ENCODE assay signal across 8 cellular contexts in the genomic region with DNA sequence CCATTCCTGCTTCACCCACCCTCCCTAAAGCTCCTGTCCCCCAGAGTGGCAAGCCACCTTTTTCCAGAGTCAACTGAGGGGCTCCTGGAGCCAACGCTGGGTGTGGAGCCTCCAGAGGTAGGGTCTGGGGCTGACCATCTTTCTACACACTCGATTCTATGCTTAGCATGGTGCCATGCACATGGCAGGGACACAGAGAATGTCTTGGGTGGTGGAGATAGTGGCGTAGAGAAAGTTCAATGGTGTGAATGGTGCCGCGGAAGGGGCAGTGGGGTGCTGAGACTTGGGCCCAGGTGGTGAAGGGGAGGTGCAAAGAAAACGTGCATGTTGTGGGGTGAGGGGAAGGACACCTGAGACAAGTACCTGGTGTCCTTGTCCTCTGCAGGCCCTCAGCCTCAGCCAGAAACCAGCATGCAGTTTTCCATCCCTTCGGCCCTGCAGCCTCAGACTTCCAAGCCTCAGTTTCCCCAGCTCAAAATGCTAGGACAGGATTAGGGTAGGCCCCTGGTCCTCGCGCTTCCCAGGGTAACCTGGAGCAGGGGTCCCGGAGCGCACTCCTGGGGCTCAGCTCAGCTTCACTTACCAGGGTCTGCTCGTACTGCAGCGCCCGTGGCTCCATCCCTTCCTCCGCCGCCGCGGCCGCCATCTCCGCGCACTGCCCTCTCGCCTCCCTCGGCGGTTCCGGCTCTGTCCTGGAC. TPM values are rescaled to one million over a fixed set of nuclear protein-coding genes. Genes with fewer than 3 reads are reported as not detected.
DNase-seq lines count a peak whose midpoint lies in the region; ATAC-seq and TF ChIP-seq lines count a peak whose summit lies in the region.

No MANE protein-coding gene starts in this region.

- H3K27me3 ChIP-seq in AG04450 (ENCODE audit: control insufficient read depth, insufficient read depth, low read length) = no peaks in the 10 kb centered on the region
- H3K27me3 ChIP-seq in SU-DHL-6 (ENCODE audit: low read length) = no peaks in the 10 kb centered on the region
- no peaks in the 10 kb centered on the region for H3K27me3 ChIP-seq in skeletal muscle satellite cell (ENCODE audit: control insufficient read depth, insufficient read depth, low read length)

- H3K27ac ChIP-seq in AG04450 (ENCODE audit: low read depth, low read length) = peak overlapping the region; percentile 31
- H3K27ac ChIP-seq in SU-DHL-6 (ENCODE audit: low read depth, low read length) = no peak overlapping the region

- H3K4me1 ChIP-seq in skeletal muscle satellite cell (ENCODE audit: control insufficient read depth, insufficient read depth, low read length) = peaks cover 25% of the 10 kb centered on the region

- no peaks in the 10 kb centered on the region; the same call in 1 of the 2 replicates for H4K20me1 ChIP-seq in SU-DHL-6 (ENCODE audit: low read depth, low read length)

- H3K79me2 ChIP-seq in SU-DHL-6 (ENCODE audit: insufficient read depth, low read length) = peaks cover 20% of the 10 kb centered on the region

- no peaks in the 10 kb centered on the region for H3K9me2 ChIP-seq in SU-DHL-6 (replicated peaks; ENCODE audit: insufficient read depth, low read length)

- H3K4me3 ChIP-seq in AG04450 (ENCODE audit: low read depth, low read length) (peak overlapping the region; percentile 81), SU-DHL-6 (ENCODE audit: insufficient read depth, low read length, poor library complexity, severe bottlenecking) (peak overlapping the region; percentile 71), skeletal muscle satellite cell (ENCODE audit: low read length) (peak overlapping the region; percentile 73)

- TF ChIP-seq CTCF in AG04450 (IDR thresholded peaks at IDR 0.05; ENCODE audit: low read depth, low read length) (no peak), SU-DHL-6 (IDR thresholded peaks at IDR 0.05; ENCODE audit: insufficient read depth, low read length, poor library complexity, severe bottlenecking) (no peak)

- no peaks in the 10 kb centered on the region for H3K9me3 ChIP-seq in AG04450 (ENCODE audit: control insufficient read depth, insufficient read depth, low read length)
- H3K9me3 ChIP-seq in SU-DHL-6 (ENCODE audit: insufficient read depth, low read length) = no peaks in the 10 kb centered on the region
- H3K9me3 ChIP-seq in skeletal muscle satellite cell (replicated peaks; ENCODE audit: low read length) = no peaks in the 10 kb centered on the region

- H2AFZ ChIP-seq in SU-DHL-6 (ENCODE audit: low read depth, low read length, severe bottlenecking) = peak overlapping the region; percentile 86

- DNase-seq in AG04450 (ENCODE audit: low read depth, low spot score) (no peak), globus pallidus (ENCODE audit: low spot score) (peak; percentile 29), D341Med (ENCODE audit: low spot score) (no peak), amniotic stem cell (lab: John Stamatoyannopoulos, UW) (no peak)

- CTCF ChIA-PET in AG04450 (lab: Charles Lee) = interaction anchor here (0.7 to 1.8 kb wide), 2 partner anchors 11 to 55 kb away, joined by 3 to 12 read pairs; no protein-coding TSS in a partner anchor

- H3K9ac ChIP-seq in SU-DHL-6 (ENCODE audit: low read length) = peak overlapping the region; percentile 75
- peak overlapping the region; percentile 98 for H3K9ac ChIP-seq in skeletal muscle satellite cell (ENCODE audit: low read depth, low read length)

- ATAC-seq in GM21515 (IDR thresholded peaks at IDR 0.05; ENCODE audit: unreplicated experiment) (peak; percentile 1), GM21367 (IDR thresholded peaks at IDR 0.05; ENCODE audit: unreplicated experiment) (no peak)

- H3K36me3 ChIP-seq in SU-DHL-6 (ENCODE audit: low read length) (peaks cover 5% of the 10 kb centered on the region; the same call in 1 of the 2 replicates), skeletal muscle satellite cell (ENCODE audit: insufficient read depth, low read length) (no peaks in the 10 kb centered on the region)

- H3F3A ChIP-seq in SU-DHL-6 (ENCODE audit: insufficient read depth) = no peaks in the 10 kb centered on the region

- POLR2A ChIA-PET in AG04450 (lab: Yijun Ruan, JAX) = interaction anchor here (1.3 kb wide), 1 partner anchor 46 kb away, joined by 4 read pairs; no protein-coding TSS in a partner anchor

- H3K4me2 ChIP-seq in SU-DHL-6 (ENCODE audit: low read depth, low read length, poor library complexity, severe bottlenecking) (peak overlapping the region; percentile 85), skeletal muscle satellite cell (ENCODE audit: low read length) (peak overlapping the region; percentile 81)

RNA-seq across cellular contexts. Expression of a gene that starts 0.4 kb away (rescaled TPM):
- polyA plus RNA-seq in AG04450 (2011; rRNA removed) = 1.7 and 2.1 TPM in 2 replicates
- 6.6 and 7.0 TPM in 2 replicates for polyA minus RNA-seq in AG04450 (2011; rRNA and poly(A)+ RNA removed)
- total RNA-seq in skeletal muscle satellite cell (2012; rRNA removed) = 4.4 and 5.3 TPM in 2 replicates

RNA-seq across cellular contexts. Expression of a gene that starts 0.5 kb away (rescaled TPM):
- 81.2 and 94.4 TPM in 2 replicates for polyA plus RNA-seq in AG04450 (2011; rRNA removed)
- 36.9 and 42.9 TPM in 2 replicates for polyA minus RNA-seq in AG04450 (2011; rRNA and poly(A)+ RNA removed)
- total RNA-seq in skeletal muscle satellite cell (2012; rRNA removed) = 107 and 163 TPM in 2 replicates

RNA-seq across cellular contexts. Expression of a gene that starts 17.0 kb away (rescaled TPM):
- 0.06 TPM in 1 of 2 replicates, not detected in the other for polyA plus RNA-seq in AG04450 (2011; rRNA removed)
- not detected in 2 replicates for polyA minus RNA-seq in AG04450 (2011; rRNA and poly(A)+ RNA removed)
- not detected in 2 replicates for total RNA-seq in skeletal muscle satellite cell (2012; rRNA removed)

RNA-seq across cellular contexts. Expression of a gene that starts 18.9 kb away (rescaled TPM):
- 0.11 and 0.12 TPM in 2 replicates for polyA plus RNA-seq in AG04450 (2011; rRNA removed)
- polyA minus RNA-seq in AG04450 (2011; rRNA and poly(A)+ RNA removed) = 0.09 and 0.14 TPM in 2 replicates
- total RNA-seq in skeletal muscle satellite cell (2012; rRNA removed) = 0.25 and 3.9 TPM in 2 replicates

RNA-seq across cellular contexts. Expression of a gene that starts 23.6 kb away (rescaled TPM):
- polyA plus RNA-seq in AG04450 (2011; rRNA removed) = 8.5 and 9.3 TPM in 2 replicates
- 13.3 and 13.7 TPM in 2 replicates for polyA minus RNA-seq in AG04450 (2011; rRNA and poly(A)+ RNA removed)
- total RNA-seq in skeletal muscle satellite cell (2012; rRNA removed) = 18.8 TPM in 2 replicates
